In the genomic region with DNA sequence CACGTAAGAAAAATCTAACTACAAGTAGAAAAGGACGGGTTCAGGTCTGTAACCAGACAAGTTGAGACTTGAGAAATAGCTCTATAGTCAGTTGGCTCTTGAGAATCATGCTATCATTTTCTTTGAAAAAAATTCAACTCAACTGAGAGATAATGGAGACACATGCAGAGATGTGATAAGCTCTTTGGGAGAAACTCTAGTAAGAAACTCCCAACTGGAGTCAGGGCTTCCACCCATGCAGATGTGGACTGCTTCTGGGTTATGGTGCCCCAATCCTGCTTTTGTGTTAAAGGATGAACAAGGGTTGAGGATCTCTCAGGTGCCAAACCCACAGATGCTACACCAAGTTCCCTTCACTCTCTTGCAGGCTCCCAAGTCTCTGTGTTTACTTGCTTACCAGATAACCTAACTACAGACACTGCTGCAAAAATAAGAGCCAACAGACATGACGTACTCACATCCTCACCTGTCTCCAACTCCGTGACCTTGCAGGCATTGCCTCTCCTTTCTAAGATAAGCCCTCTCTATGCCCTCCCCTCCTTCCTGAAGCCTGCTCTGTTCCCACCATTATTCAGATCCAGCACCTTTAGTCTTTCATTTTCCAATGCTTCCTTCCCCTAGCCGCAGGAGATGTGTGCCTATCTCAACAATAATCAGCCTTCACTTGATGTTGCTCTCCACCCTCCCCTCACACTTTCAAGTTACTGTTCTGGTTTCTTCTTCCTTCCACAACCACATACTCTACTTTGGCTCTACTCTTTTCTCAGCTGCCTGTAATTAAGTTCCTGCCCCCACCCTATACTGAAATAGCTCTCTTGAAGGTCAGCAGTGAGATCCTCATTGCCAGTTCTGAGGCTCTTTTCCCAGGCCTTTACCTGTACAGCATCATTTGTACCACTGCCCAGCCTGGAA, we compare ENCODE assay signal across 1 cellular context.
A peak's percentile ranks its signal among the peaks of the same experiment; 100 is the strongest.
TF ChIP-seq lines count a peak whose summit lies in the region.

No MANE protein-coding gene starts in this region.

TF ChIP-seq in GM12878, 131 proteins besides CTCF, POLR2A, EP300 and RAD21 (continued from another document):
- TF ChIP-seq, protein P1, sequence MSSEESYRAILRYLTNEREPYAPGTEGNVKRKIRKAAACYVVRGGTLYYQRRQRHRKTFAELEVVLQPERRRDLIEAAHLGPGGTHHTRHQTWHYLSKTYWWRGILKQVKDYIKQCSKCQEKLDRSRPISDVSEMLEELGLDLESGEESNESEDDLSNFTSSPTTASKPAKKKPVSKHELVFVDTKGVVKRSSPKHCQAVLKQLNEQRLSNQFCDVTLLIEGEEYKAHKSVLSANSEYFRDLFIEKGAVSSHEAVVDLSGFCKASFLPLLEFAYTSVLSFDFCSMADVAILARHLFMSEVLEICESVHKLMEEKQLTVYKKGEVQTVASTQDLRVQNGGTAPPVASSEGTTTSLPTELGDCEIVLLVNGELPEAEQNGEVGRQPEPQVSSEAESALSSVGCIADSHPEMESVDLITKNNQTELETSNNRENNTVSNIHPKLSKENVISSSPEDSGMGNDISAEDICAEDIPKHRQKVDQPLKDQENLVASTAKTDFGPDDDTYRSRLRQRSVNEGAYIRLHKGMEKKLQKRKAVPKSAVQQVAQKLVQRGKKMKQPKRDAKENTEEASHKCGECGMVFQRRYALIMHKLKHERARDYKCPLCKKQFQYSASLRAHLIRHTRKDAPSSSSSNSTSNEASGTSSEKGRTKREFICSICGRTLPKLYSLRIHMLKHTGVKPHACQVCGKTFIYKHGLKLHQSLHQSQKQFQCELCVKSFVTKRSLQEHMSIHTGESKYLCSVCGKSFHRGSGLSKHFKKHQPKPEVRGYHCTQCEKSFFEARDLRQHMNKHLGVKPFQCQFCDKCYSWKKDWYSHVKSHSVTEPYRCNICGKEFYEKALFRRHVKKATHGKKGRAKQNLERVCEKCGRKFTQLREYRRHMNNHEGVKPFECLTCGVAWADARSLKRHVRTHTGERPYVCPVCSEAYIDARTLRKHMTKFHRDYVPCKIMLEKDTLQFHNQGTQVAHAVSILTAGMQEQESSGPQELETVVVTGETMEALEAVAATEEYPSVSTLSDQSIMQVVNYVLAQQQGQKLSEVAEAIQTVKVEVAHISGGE (CRISPR knock-in tag; IDR thresholded peaks at IDR 0.05) = no peak
- TF ChIP-seq IRF4 (IDR thresholded peaks at IDR 0.05; ENCODE audit: low read depth, low read length) (no peak), SMAD5 (IDR thresholded peaks at IDR 0.05; ENCODE audit: low read depth) (no peak), CHD4 (IDR thresholded peaks at IDR 0.05) (no peak), SMC3 (IDR thresholded peaks at IDR 0.05; ENCODE audit: borderline replicate concordance, low read length) (peak; percentile 24; the same call in 1 of the 2 replicates), SREBF1 (IDR thresholded peaks at IDR 0.05; ENCODE audit: low read length) (no peak), FOS (IDR thresholded peaks at IDR 0.05; ENCODE audit: borderline replicate concordance, extremely low read depth, insufficient read length) (no peak), RAD51 (IDR thresholded peaks at IDR 0.05) (no peak), KLF5 (IDR thresholded peaks at IDR 0.05; ENCODE audit: partially characterized antibody) (no peak), CBX5 (IDR thresholded peaks at IDR 0.05; ENCODE audit: low read depth) (no peak), CHD2 (IDR thresholded peaks at IDR 0.05; ENCODE audit: borderline replicate concordance, low read depth, low read length) (peak; percentile 86; the same call in 1 of the 2 replicates)
- TF ChIP-seq, protein P2, sequence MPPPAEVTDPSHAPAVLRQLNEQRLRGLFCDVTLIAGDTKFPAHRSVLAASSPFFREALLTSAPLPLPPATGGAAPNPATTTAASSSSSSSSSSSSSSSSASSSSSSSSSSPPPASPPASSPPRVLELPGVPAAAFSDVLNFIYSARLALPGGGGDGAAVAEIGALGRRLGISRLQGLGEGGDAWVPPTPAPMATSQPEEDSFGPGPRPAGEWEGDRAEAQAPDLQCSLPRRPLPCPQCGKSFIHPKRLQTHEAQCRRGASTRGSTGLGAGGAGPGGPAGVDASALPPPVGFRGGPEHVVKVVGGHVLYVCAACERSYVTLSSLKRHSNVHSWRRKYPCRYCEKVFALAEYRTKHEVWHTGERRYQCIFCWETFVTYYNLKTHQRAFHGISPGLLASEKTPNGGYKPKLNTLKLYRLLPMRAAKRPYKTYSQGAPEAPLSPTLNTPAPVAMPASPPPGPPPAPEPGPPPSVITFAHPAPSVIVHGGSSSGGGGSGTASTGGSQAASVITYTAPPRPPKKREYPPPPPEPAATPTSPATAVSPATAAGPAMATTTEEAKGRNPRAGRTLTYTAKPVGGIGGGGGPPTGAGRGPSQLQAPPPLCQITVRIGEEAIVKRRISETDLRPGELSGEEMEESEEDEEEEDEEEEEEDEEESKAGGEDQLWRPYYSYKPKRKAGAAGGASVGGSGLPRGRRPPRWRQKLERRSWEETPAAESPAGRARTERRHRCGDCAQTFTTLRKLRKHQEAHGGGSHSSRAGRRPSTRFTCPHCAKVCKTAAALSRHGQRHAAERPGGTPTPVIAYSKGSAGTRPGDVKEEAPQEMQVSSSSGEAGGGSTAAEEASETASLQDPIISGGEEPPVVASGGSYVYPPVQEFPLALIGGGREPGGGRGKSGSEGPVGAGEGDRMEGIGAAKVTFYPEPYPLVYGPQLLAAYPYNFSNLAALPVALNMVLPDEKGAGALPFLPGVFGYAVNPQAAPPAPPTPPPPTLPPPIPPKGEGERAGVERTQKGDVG (CRISPR knock-in tag; IDR thresholded peaks at IDR 0.05) = no peak
